ENCODE assay signal across 8 cellular contexts in genomic region chr12:26097046-26097878, GRCh38. TPM values are rescaled to one million over a fixed set of nuclear protein-coding genes. Genes with fewer than 3 reads are reported as not detected.
DNase-seq lines count a peak whose midpoint lies in the region; ATAC-seq and TF ChIP-seq lines count a peak whose summit lies in the region.

No MANE protein-coding gene starts in this region.

- no peaks in the 10 kb centered on the region for H3K36me3 Mint-ChIP-seq in activated CD4-positive, alpha-beta memory T cell treated with anti-CD3 and anti-CD28 coated beads, Interleukin-2, amount 10 ng/mL, durations not matched to agents 7 days and 5 days (ENCODE audit: low read depth)
- H3K36me3 Mint-ChIP-seq in effector memory CD8-positive, alpha-beta T cell (ENCODE audit: insufficient read depth) = no peaks in the 10 kb centered on the region
- no peaks in the 10 kb centered on the region for H3K36me3 Mint-ChIP-seq in mesothelial cell of epicardium
- no peaks in the 10 kb centered on the region for H3K36me3 Mint-ChIP-seq in stimulated activated memory B cell treated with anti-CD40 and anti-IgM and Interleukin-4, amounts not matched to agents 10 μg/mL and 1 μg/mL and 100 μg/mL, for 72 hours

- no peaks in the 10 kb centered on the region for H3K9me3 Mint-ChIP-seq in activated CD4-positive, alpha-beta memory T cell treated with anti-CD3 and anti-CD28 coated beads, Interleukin-2, amount 10 ng/mL, durations not matched to agents 7 days and 5 days
- no peaks in the 10 kb centered on the region for H3K9me3 Mint-ChIP-seq in effector memory CD8-positive, alpha-beta T cell
- H3K9me3 Mint-ChIP-seq in mesothelial cell of epicardium = no peaks in the 10 kb centered on the region
- no peaks in the 10 kb centered on the region for H3K9me3 Mint-ChIP-seq in stimulated activated memory B cell treated with anti-CD40 and anti-IgM and Interleukin-4, amounts not matched to agents 10 μg/mL and 1 μg/mL and 100 μg/mL, for 72 hours

- no peaks in the 10 kb centered on the region for H3K36me3 ChIP-seq in ACC112 (ENCODE audit: insufficient read depth, low read length)

- H3K27ac Mint-ChIP-seq in activated CD4-positive, alpha-beta memory T cell treated with anti-CD3 and anti-CD28 coated beads, Interleukin-2, amount 10 ng/mL, durations not matched to agents 7 days and 5 days = no peak overlapping the region
- no peak overlapping the region for H3K27ac Mint-ChIP-seq in effector memory CD8-positive, alpha-beta T cell
- H3K27ac Mint-ChIP-seq in mesothelial cell of epicardium = peak overlapping the region; percentile 61
- no peak overlapping the region for H3K27ac Mint-ChIP-seq in stimulated activated memory B cell treated with anti-CD40 and anti-IgM and Interleukin-4, amounts not matched to agents 10 μg/mL and 1 μg/mL and 100 μg/mL, for 72 hours

- CTCF ChIA-PET in activated CD4-positive, alpha-beta memory T cell treated with anti-CD3 and anti-CD28 coated beads, Interleukin-2, amount 10 ng/mL, durations not matched to agents 7 days and 5 days (lab: Charles Lee) = interaction anchor here (0.5 to 2.4 kb wide), 16 partner anchors 9 to 604 kb away, joined by 3 to 11 read pairs (median 4); no protein-coding TSS in a partner anchor

- no peak overlapping the region for H3K4me3 Mint-ChIP-seq in activated CD4-positive, alpha-beta memory T cell treated with anti-CD3 and anti-CD28 coated beads, Interleukin-2, amount 10 ng/mL, durations not matched to agents 7 days and 5 days
- H3K4me3 Mint-ChIP-seq in effector memory CD8-positive, alpha-beta T cell = no peak overlapping the region
- H3K4me3 Mint-ChIP-seq in mesothelial cell of epicardium = no peak overlapping the region
- no peak overlapping the region for H3K4me3 Mint-ChIP-seq in stimulated activated memory B cell treated with anti-CD40 and anti-IgM and Interleukin-4, amounts not matched to agents 10 μg/mL and 1 μg/mL and 100 μg/mL, for 72 hours

- ATAC-seq in GM18520 (IDR thresholded peaks at IDR 0.05; ENCODE audit: unreplicated experiment) (peak; percentile 74), HG03442 (IDR thresholded peaks at IDR 0.05; ENCODE audit: unreplicated experiment) (peak; percentile 79)
- ATAC-seq in effector memory CD8-positive, alpha-beta T cell (replicated peaks) = peak; percentile 75
- peak; percentile 78 for ATAC-seq in stimulated activated memory B cell treated with anti-CD40 and anti-IgM and Interleukin-4, amounts not matched to agents 10 μg/mL and 1 μg/mL and 100 μg/mL, for 72 hours

- H3K4me1 ChIP-seq in ACC112 (ENCODE audit: control insufficient read depth, insufficient read depth, low read length, unreplicated experiment) = peaks cover 4% of the 10 kb centered on the region

- no peak overlapping the region for H3K27ac ChIP-seq in ACC112 (ENCODE audit: low read depth, low read length)

- DNase-seq in NCI-H82 (lab: John Stamatoyannopoulos, UW) (peak; percentile 86), mesothelial cell of epicardium (ENCODE audit: low spot score in 2 of 2, unreplicated experiment in 2 of 2) (peak; percentile 38 to 69)
- DNase-seq in activated CD4-positive, alpha-beta memory T cell treated with anti-CD3 and anti-CD28 coated beads, Interleukin-2, amount 10 ng/mL, durations not matched to agents 7 days and 5 days = peak; percentile 52
- peak; percentile 33 to 37 (median 34) for DNase-seq in effector memory CD8-positive, alpha-beta T cell

- no peaks in the 10 kb centered on the region for H3K4me1 Mint-ChIP-seq in activated CD4-positive, alpha-beta memory T cell treated with anti-CD3 and anti-CD28 coated beads, Interleukin-2, amount 10 ng/mL, durations not matched to agents 7 days and 5 days
- no peaks in the 10 kb centered on the region for H3K4me1 Mint-ChIP-seq in effector memory CD8-positive, alpha-beta T cell (ENCODE audit: low read depth in 2 of 2)
- peaks cover 33% of the 10 kb centered on the region for H3K4me1 Mint-ChIP-seq in mesothelial cell of epicardium
- H3K4me1 Mint-ChIP-seq in stimulated activated memory B cell treated with anti-CD40 and anti-IgM and Interleukin-4, amounts not matched to agents 10 μg/mL and 1 μg/mL and 100 μg/mL, for 72 hours = no peaks in the 10 kb centered on the region

- H3K27me3 Mint-ChIP-seq in activated CD4-positive, alpha-beta memory T cell treated with anti-CD3 and anti-CD28 coated beads, Interleukin-2, amount 10 ng/mL, durations not matched to agents 7 days and 5 days = peaks cover 23% of the 10 kb centered on the region
- peaks cover 17 to 20% of the 10 kb centered on the region in 2 donors for H3K27me3 Mint-ChIP-seq in effector memory CD8-positive, alpha-beta T cell
- H3K27me3 Mint-ChIP-seq in mesothelial cell of epicardium (ENCODE audit: low read depth) = no peaks in the 10 kb centered on the region
- H3K27me3 Mint-ChIP-seq in stimulated activated memory B cell treated with anti-CD40 and anti-IgM and Interleukin-4, amounts not matched to agents 10 μg/mL and 1 μg/mL and 100 μg/mL, for 72 hours = no peaks in the 10 kb centered on the region

- H3K4me3 ChIP-seq in ACC112 (ENCODE audit: low read depth, low read length) = no peak overlapping the region

- peak overlapping the region; percentile 58 for H2AFZ ChIP-seq in ACC112 (ENCODE audit: low read length, unreplicated experiment)

- peak; percentile 76 for TF ChIP-seq CTCF in mesothelial cell of epicardium (IDR thresholded peaks at IDR 0.05; ENCODE audit: unreplicated experiment)

- no peaks in the 10 kb centered on the region for H3K27me3 ChIP-seq in ACC112 (ENCODE audit: insufficient read depth, low read length)

- no peaks in the 10 kb centered on the region for H3K79me2 ChIP-seq in ACC112 (ENCODE audit: control insufficient read depth, insufficient read depth, low read length, unreplicated experiment)

- POLR2A ChIA-PET in activated CD4-positive, alpha-beta memory T cell treated with anti-CD3 and anti-CD28 coated beads, Interleukin-2, amount 10 ng/mL, durations not matched to agents 7 days and 5 days (lab: Charles Lee) = no interaction called here

RNA-seq across cellular contexts. Expression of gene BHLHE41, which starts 27.6 kb away (rescaled TPM):
- total RNA-seq in activated CD4-positive, alpha-beta memory T cell treated with anti-CD3 and anti-CD28 coated beads, Interleukin-2, amount 10 ng/mL, durations not matched to agents 7 days and 5 days = not detected
- 5.7 to 9.6 TPM (median 9.2 TPM) in 3 replicates for total RNA-seq in mesothelial cell of epicardium

Comparison
In these comparisons a context has a peak if more than half of its experiments do, and no peak if none do; other contexts are left out.
1. DNase-seq: peak in every context shown above with its lines; median percentile 86 in NCI-H82; 54 in mesothelial cell of epicardium; 52 in activated CD4-positive, alpha-beta memory T cell treated with anti-CD3 and anti-CD28 coated beads, Interleukin-2, amount 10 ng/mL, durations not matched to agents 7 days and 5 days; 34 in effector memory CD8-positive, alpha-beta T cell.